Comparison of ENCODE assay signal across 12 cellular contexts in the genomic region with DNA sequence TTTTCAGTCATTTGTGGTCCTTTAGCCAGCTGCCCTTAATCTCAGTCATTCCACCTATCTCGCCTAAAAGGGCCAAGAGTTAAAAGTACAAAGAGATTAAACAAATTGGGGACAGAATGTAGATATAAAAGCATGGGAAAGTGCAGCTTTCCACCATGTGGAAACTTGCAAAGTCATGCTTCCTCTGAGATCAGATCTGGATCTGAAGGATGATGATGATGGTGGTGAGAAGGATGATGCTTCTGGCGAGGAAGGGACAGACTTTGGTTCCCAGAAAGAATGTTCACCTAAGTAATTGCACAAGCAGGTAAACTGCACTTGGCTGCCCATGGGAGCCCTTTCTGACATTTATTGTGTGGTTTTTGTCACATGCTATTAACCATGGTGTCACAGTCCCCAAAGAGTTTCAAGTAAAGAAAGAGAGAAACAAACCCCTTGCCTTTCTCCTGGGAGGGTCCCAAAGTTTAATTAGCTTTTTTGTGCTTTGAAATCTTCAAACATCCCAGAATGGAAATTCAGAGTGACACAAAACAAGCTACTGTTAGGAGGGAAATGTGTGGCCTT. TPM values are rescaled to one million over a fixed set of nuclear protein-coding genes. Genes with fewer than 3 reads are reported as not detected.
DNase-seq lines count a peak whose midpoint lies in the region; ATAC-seq, FAIRE-seq and TF ChIP-seq lines count a peak whose summit lies in the region.
"Had no signal": no experiment of that assay in that cellular context is flagged by ENCODE, and none has a peak within 500 bp of the region (broad histone marks: within the 10 kb centered on the region; RNA-seq: fewer than 3 reads in every experiment).

No MANE protein-coding gene starts in this region.

- H3K9me2 ChIP-seq in GM23248 (ENCODE audit: insufficient read depth): no peaks in the 10 kb centered on the region

- H3F3A ChIP-seq in GM23248 (ENCODE audit: insufficient read depth): peaks cover 90% of the 10 kb centered on the region

- peaks cover 2% of the 10 kb centered on the region for H3K36me3 Mint-ChIP-seq in T-helper 17 cell (ENCODE audit: low read depth)
- peaks cover 12% of the 10 kb centered on the region for H3K36me3 Mint-ChIP-seq in glutamatergic neuron (ENCODE audit: unreplicated experiment)

- ATAC-seq in T-helper 17 cell: no peak
- no peak for ATAC-seq in GM21447 (IDR thresholded peaks at IDR 0.05; ENCODE audit: unreplicated experiment)
- ATAC-seq in GM18858 (IDR thresholded peaks at IDR 0.05; ENCODE audit: unreplicated experiment): no peak

- 81 to 90% methylated on average over 2 of the region's 2 CpGs for whole genome bisulfite sequencing in GM23248 (ENCODE audit: low coverage in 1 of 2, low lambda C conversion rate in 2 of 2, missing lambda C conversion rate in 2 of 2), 2 experiments
- whole genome bisulfite sequencing in small intestine, 3 donors: 55 to 72% (median 61%) methylated on average over 2 of the region's 2 CpGs

- H3K27me3 Mint-ChIP-seq in T-helper 17 cell (no peaks in the 10 kb centered on the region), glutamatergic neuron (ENCODE audit: unreplicated experiment) (peaks cover 23% of the 10 kb centered on the region)
- H3K27me3 Mint-ChIP-seq: activated naive CD4-positive, alpha-beta T cell treated with anti-CD3 and anti-CD28 coated beads, Interleukin-2, amount 10 ng/mL, durations not matched to agents 7 days and 5 days had no signal

- FAIRE-seq in small intestine (lab: Jason Lieb, UNC): no peak
- FAIRE-seq: colon, TTC549 had no signal

- peaks cover 100% of the 10 kb centered on the region for H3K79me2 ChIP-seq in GM23248 (ENCODE audit: insufficient read depth)

- peak overlapping the region; percentile 71 for H3K27ac ChIP-seq in GM23248
- peak overlapping the region in 1 of 2 donors; percentile 23 for H3K27ac ChIP-seq in small intestine (ENCODE audit: low read depth in 1 of 2, low read length in 1 of 2)

- peaks cover 39% of the 10 kb centered on the region for H3K9me3 Mint-ChIP-seq in glutamatergic neuron (ENCODE audit: unreplicated experiment)
- H3K9me3 Mint-ChIP-seq: activated naive CD4-positive, alpha-beta T cell treated with anti-CD3 and anti-CD28 coated beads, Interleukin-2, amount 10 ng/mL, durations not matched to agents 7 days and 5 days had no signal

- H3K4me1 Mint-ChIP-seq in T-helper 17 cell: peaks cover 38% of the 10 kb centered on the region
- peaks cover 82% of the 10 kb centered on the region for H3K4me1 Mint-ChIP-seq in glutamatergic neuron (ENCODE audit: low read depth, unreplicated experiment)

- H3K4me3 ChIP-seq in GM23248 (no peak overlapping the region), skeletal muscle satellite cell (ENCODE audit: low read length) (no peak overlapping the region), small intestine (ENCODE audit: low read depth in 1 of 2, low read length in 2 of 2) (no peak overlapping the region)

- H4K20me1 ChIP-seq in GM23248 (ENCODE audit: insufficient read depth): peaks cover 14% of the 10 kb centered on the region; the same call in 1 of the 2 replicates

- H3K36me3 ChIP-seq in GM23248 (ENCODE audit: low read depth) (peaks cover 12% of the 10 kb centered on the region; the same call in 1 of the 2 replicates), skeletal muscle satellite cell (ENCODE audit: insufficient read depth, low read length) (peaks cover 20% of the 10 kb centered on the region), small intestine (ENCODE audit: control insufficient read depth in 2 of 2, insufficient read depth in 2 of 2, low read length in 2 of 2) (no peaks in the 10 kb centered on the region)

- in situ Hi-C loops in GM23248 (cut with MboI): no loop called here

- no peak overlapping the region for H2AFZ ChIP-seq in GM23248

- H3K9me3 ChIP-seq in GM23248 (ENCODE audit: low read depth) (no peaks in the 10 kb centered on the region), T-helper 17 cell (ENCODE audit: control insufficient read depth, low read length, poor library complexity, severe bottlenecking) (peaks cover 2% of the 10 kb centered on the region), skeletal muscle satellite cell (replicated peaks; ENCODE audit: low read length) (no peaks in the 10 kb centered on the region), small intestine (ENCODE audit: control insufficient read depth, low read depth) (no peaks in the 10 kb centered on the region)

- peak overlapping the region; percentile 11; the same call in 1 of the 2 replicates for H3K9ac ChIP-seq in GM23248
- H3K9ac ChIP-seq in skeletal muscle satellite cell (ENCODE audit: low read depth, low read length): no peak overlapping the region

- no peak for TF ChIP-seq CTCF in glutamatergic neuron (IDR thresholded peaks at IDR 0.05; ENCODE audit: partially characterized antibody, unreplicated experiment)

- H3K4me1 ChIP-seq in GM23248 (ENCODE audit: insufficient read depth): peaks cover 86% of the 10 kb centered on the region
- peaks cover 83% of the 10 kb centered on the region for H3K4me1 ChIP-seq in skeletal muscle satellite cell (ENCODE audit: control insufficient read depth, insufficient read depth, low read length)
- H3K4me1 ChIP-seq in small intestine (ENCODE audit: control insufficient read depth in 2 of 2, insufficient read depth in 1 of 2, low read depth in 1 of 2, low read length in 1 of 2): peaks cover 0 to 12% of the 10 kb centered on the region in 2 donors

- H3K27ac Mint-ChIP-seq in T-helper 17 cell (peak overlapping the region; percentile 66), glutamatergic neuron (ENCODE audit: unreplicated experiment) (peak overlapping the region; percentile 98)

- H3K4me2 ChIP-seq in GM23248 (ENCODE audit: unreplicated experiment): no peak overlapping the region
- peak overlapping the region; percentile 12 for H3K4me2 ChIP-seq in skeletal muscle satellite cell (ENCODE audit: low read length)

- DNase-seq in GM23248 (no peak), T-helper 17 cell (no peak), glutamatergic neuron (no peak), RPMI8226 (no peak), small intestine (no peak)
- DNase-seq: activated naive CD4-positive, alpha-beta T cell treated with anti-CD3 and anti-CD28 coated beads, Interleukin-2, amount 10 ng/mL, durations not matched to agents 7 days and 5 days; NCI-H1092 had no signal

- H3K4me3 Mint-ChIP-seq in T-helper 17 cell (no peak overlapping the region), glutamatergic neuron (ENCODE audit: unreplicated experiment) (peak overlapping the region; percentile 89)
- H3K4me3 Mint-ChIP-seq: activated naive CD4-positive, alpha-beta T cell treated with anti-CD3 and anti-CD28 coated beads, Interleukin-2, amount 10 ng/mL, durations not matched to agents 7 days and 5 days had no signal

- H3K27me3 ChIP-seq in GM23248 (replicated peaks; ENCODE audit: insufficient read depth) (no peaks in the 10 kb centered on the region), skeletal muscle satellite cell (ENCODE audit: control insufficient read depth, insufficient read depth, low read length) (no peaks in the 10 kb centered on the region), small intestine (ENCODE audit: control insufficient read depth in 2 of 2, insufficient read depth in 2 of 2, low read length in 2 of 2) (no peaks in the 10 kb centered on the region)

RNA-seq across cellular contexts. Expression of a gene that starts 34.7 kb away (rescaled TPM):
- total RNA-seq in GM23248 (2014; rRNA removed; shearing (Covaris generic)): 22.5 and 43.0 TPM in 2 replicates
- polyA plus RNA-seq in GM23248 (2016; fragmentation: Nextera tagmentation; extraction: Ambion mirVana) (35.8 and 39.4 TPM in 2 replicates), small intestine (1 to 10 TPM; 1.1 to 10.0 (median 8.1) TPM)
- total RNA-seq in T-helper 17 cell (10 to 100 TPM; 38.1 to 53.3 TPM), glutamatergic neuron (ENCODE audit: unreplicated experiment) (323 TPM)
- 23.1 and 25.1 TPM in 2 replicates for total RNA-seq in skeletal muscle satellite cell (2012; rRNA removed)
